In genomic region chr17:75808549-75808904, GRCh38 we compare ENCODE assay signal across 16 cellular contexts. TPM values are rescaled to one million over a fixed set of nuclear protein-coding genes. Genes with fewer than 3 reads are reported as not detected.
DNase-seq lines count a peak whose midpoint lies in the region; ATAC-seq and TF ChIP-seq lines count a peak whose summit lies in the region.
"Had no signal": no experiment of that assay in that cellular context is flagged by ENCODE, and none has a peak within 500 bp of the region (broad histone marks: within the 10 kb centered on the region; RNA-seq: fewer than 3 reads in every experiment).

No MANE protein-coding gene starts in this region.

- no peak overlapping the region for H3K9ac ChIP-seq in trophoblast cell (ENCODE audit: low read length)
- H3K9ac ChIP-seq: KMS-11 had no signal

- H3K18ac ChIP-seq in trophoblast cell (ENCODE audit: low read length): peak overlapping the region; percentile 55

- peaks cover 8% of the 10 kb centered on the region for H3K79me2 ChIP-seq in trophoblast cell (ENCODE audit: control insufficient read depth, insufficient read depth, low read length, poor library complexity)

- no peaks in the 10 kb centered on the region for H3K9me3 Mint-ChIP-seq in stimulated activated naive CD8-positive, alpha-beta T cell treated with anti-CD3 and anti-CD28 coated beads, Interleukin-15, Interleukin-2, amounts not matched to agents 100 ng/mL and 50 ng/mL, for 24 hours
- H3K9me3 Mint-ChIP-seq: activated T-cell treated with anti-CD3 and anti-CD28 coated beads, Interleukin-2, amount 50 U/mL, for 4 hours had no signal

- H3K9me3 ChIP-seq in esophagus squamous epithelium (no peaks in the 10 kb centered on the region), trophoblast cell (ENCODE audit: insufficient read depth, low read depth, low read length) (no peaks in the 10 kb centered on the region)
- H3K9me3 ChIP-seq: Peyer's patch, right lobe of liver had no signal

- H3K27me3 ChIP-seq in esophagus squamous epithelium: no peaks in the 10 kb centered on the region
- H3K27me3 ChIP-seq in trophoblast cell (ENCODE audit: insufficient read depth, low read length): no peaks in the 10 kb centered on the region
- H3K27me3 ChIP-seq: Peyer's patch, right lobe of liver had no signal

- peak overlapping the region; percentile 53 for H3K27ac Mint-ChIP-seq in stimulated activated naive CD8-positive, alpha-beta T cell treated with anti-CD3 and anti-CD28 coated beads, Interleukin-15, Interleukin-2, amounts not matched to agents 100 ng/mL and 50 ng/mL, for 24 hours

- H2AK5ac ChIP-seq in trophoblast cell (ENCODE audit: low read length): peak overlapping the region; percentile 53

- no peak overlapping the region for H3K4me3 Mint-ChIP-seq in stimulated activated naive CD8-positive, alpha-beta T cell treated with anti-CD3 and anti-CD28 coated beads, Interleukin-15, Interleukin-2, amounts not matched to agents 100 ng/mL and 50 ng/mL, for 24 hours
- H3K4me3 Mint-ChIP-seq: activated T-cell treated with anti-CD3 and anti-CD28 coated beads, Interleukin-2, amount 50 U/mL, for 4 hours had no signal

- no peak overlapping the region for H4K12ac ChIP-seq in trophoblast cell (ENCODE audit: low read depth, low read length)

- H3K4me3 ChIP-seq in esophagus squamous epithelium (no peak overlapping the region), trophoblast cell (ENCODE audit: low read depth, low read length) (no peak overlapping the region)
- H3K4me3 ChIP-seq: lung, Peyer's patch, right lobe of liver had no signal

- H3K14ac ChIP-seq in trophoblast cell (ENCODE audit: low read length): peak overlapping the region; percentile 45

- H3K4ac ChIP-seq in trophoblast cell (ENCODE audit: low read depth, low read length): peak overlapping the region; percentile 25

- intact Hi-C loops in esophagus squamous epithelium (cut with DNase I): no loop called here

- H3K4me1 ChIP-seq in esophagus squamous epithelium: peaks cover 34 to 82% (median 51%) of the 10 kb centered on the region in 3 donors
- H3K4me1 ChIP-seq in trophoblast cell (ENCODE audit: control insufficient read depth in 1 of 2, insufficient read depth in 2 of 2, low read length in 2 of 2): peaks cover 18 to 19% of the 10 kb centered on the region in 2 experiments
- H3K4me1 ChIP-seq: Peyer's patch had no signal

- peak overlapping the region; percentile 30 for H4K91ac ChIP-seq in trophoblast cell (ENCODE audit: low read depth, low read length)

- H2AFZ ChIP-seq in trophoblast cell (ENCODE audit: insufficient read depth, low read length, poor library complexity): peak overlapping the region; percentile 35

- H3K36me3 Mint-ChIP-seq in stimulated activated naive CD8-positive, alpha-beta T cell treated with anti-CD3 and anti-CD28 coated beads, Interleukin-15, Interleukin-2, amounts not matched to agents 100 ng/mL and 50 ng/mL, for 24 hours (ENCODE audit: low read depth): peaks cover 6% of the 10 kb centered on the region

- H3K27ac ChIP-seq in esophagus squamous epithelium (peak overlapping the region; percentile 81 to 91 (median 86)), trophoblast cell (ENCODE audit: low read depth, low read length) (peak overlapping the region; percentile 82)
- H3K27ac ChIP-seq: KMS-11 had no signal

- no peaks in the 10 kb centered on the region for H3K27me3 Mint-ChIP-seq in stimulated activated naive CD8-positive, alpha-beta T cell treated with anti-CD3 and anti-CD28 coated beads, Interleukin-15, Interleukin-2, amounts not matched to agents 100 ng/mL and 50 ng/mL, for 24 hours

- no peak for TF ChIP-seq POLR2A in esophagus squamous epithelium (IDR thresholded peaks at IDR 0.05)

- peaks cover 6% of the 10 kb centered on the region for H3K4me1 Mint-ChIP-seq in stimulated activated naive CD8-positive, alpha-beta T cell treated with anti-CD3 and anti-CD28 coated beads, Interleukin-15, Interleukin-2, amounts not matched to agents 100 ng/mL and 50 ng/mL, for 24 hours (ENCODE audit: low read depth)

- H2BK12ac ChIP-seq in trophoblast cell (ENCODE audit: low read length): peak overlapping the region; percentile 63

- H3K23ac ChIP-seq in trophoblast cell (ENCODE audit: low read length): no peak overlapping the region

- peaks cover 0 to 41% (median 13%) of the 10 kb centered on the region in 3 donors for H3K36me3 ChIP-seq in esophagus squamous epithelium
- H3K36me3 ChIP-seq in trophoblast cell (ENCODE audit: control insufficient read depth in 1 of 2, insufficient read depth in 2 of 2, low read length in 2 of 2): peaks cover 33 to 37% of the 10 kb centered on the region in 2 experiments

- WGBS in esophagus squamous epithelium, 2 donors: 26 to 41% methylated on average over 3 to 4 of the region's 4 CpGs
- no CpG with 5 or more reads among the region's 4 CpGs for WGBS in trophoblast cell (ENCODE audit: extremely low coverage, insufficient coverage, insufficient read length)

- no peak for ATAC-seq in stimulated activated naive CD8-positive, alpha-beta T cell treated with anti-CD3 and anti-CD28 coated beads, Interleukin-15, Interleukin-2, amounts not matched to agents 100 U/mL and 50 U/mL, for 24 hours

- peaks cover 12% of the 10 kb centered on the region for H3K79me1 ChIP-seq in trophoblast cell (ENCODE audit: low read length)

- H4K8ac ChIP-seq in trophoblast cell (ENCODE audit: low read depth, low read length): no peak overlapping the region

- no peak for TF ChIP-seq CTCF in esophagus squamous epithelium (IDR thresholded peaks at IDR 0.05)

- DNase-seq in stimulated activated naive CD8-positive, alpha-beta T cell treated with anti-CD3 and anti-CD28 coated beads, Interleukin-15, Interleukin-2, amounts not matched to agents 100 U/mL and 50 U/mL, for 24 hours: no peak
- no peak for DNase-seq in esophagus squamous epithelium (lab: John Stamatoyannopoulos, UW)
- DNase-seq in trophoblast cell: no peak
- DNase-seq in T-helper 9 cell: no peak
- no peak for DNase-seq in NCI-H146 treated with DMSO at 0.1 percent for 48 hours (lab: John Stamatoyannopoulos, UW; ENCODE audit: unreplicated experiment)
- DNase-seq in NCI-H2196 treated with DMSO at 0.1 percent for 48 hours (lab: John Stamatoyannopoulos, UW; ENCODE audit: unreplicated experiment): no peak
- DNase-seq in kidney tubule cell (ENCODE audit: low spot score): no peak
- DNase-seq: activated T-cell treated with anti-CD3 and anti-CD28 coated beads, Interleukin-2, amount 50 U/mL, for 4 hours; AML-193; cerebellar nuclear complex; NCI-H2171 had no signal

- H2BK5ac ChIP-seq in trophoblast cell (ENCODE audit: low read depth, low read length, poor library complexity): peak overlapping the region; percentile 45

- H3K4me2 ChIP-seq in trophoblast cell (ENCODE audit: low read length): no peak overlapping the region
- H3K4me2 ChIP-seq: KMS-11 had no signal

- H2BK120ac ChIP-seq in trophoblast cell (ENCODE audit: insufficient read depth, low read length, poor library complexity): peak overlapping the region; percentile 58

RNA-seq across cellular contexts. Expression of gene UNK, which starts 23.9 kb away (rescaled TPM):
- total RNA-seq in esophagus squamous epithelium: 10 to 100 TPM; 14.8 to 27.3 (median 20.4) TPM
- 20.5 and 22.3 TPM in 2 replicates for polyA plus RNA-seq in trophoblast cell (2013)

RNA-seq across cellular contexts. Expression of gene UNC13D, which starts 35.7 kb away (rescaled TPM):
- total RNA-seq in esophagus squamous epithelium: 10 to 100 TPM; 16.5 to 21.5 (median 16.9) TPM
- polyA plus RNA-seq in trophoblast cell (2013): 4.4 and 4.9 TPM in 2 replicates

RNA-seq across cellular contexts. Expression of gene GALK1, which starts 43.5 kb away (rescaled TPM):
- 10 to 100 TPM; 16.4 to 30.9 (median 20.2) TPM for total RNA-seq in esophagus squamous epithelium
- polyA plus RNA-seq in trophoblast cell (2013): 14.2 TPM in 2 replicates

RNA-seq across cellular contexts. Expression of gene WBP2, which starts 46.6 kb away (rescaled TPM):
- total RNA-seq in esophagus squamous epithelium: 10 to 100 TPM; 24.9 to 44.2 (median 36.9) TPM
- 131 and 133 TPM in 2 replicates for polyA plus RNA-seq in trophoblast cell (2013)
